ENCODE assay signal across 8 cellular contexts in the genomic region with DNA sequence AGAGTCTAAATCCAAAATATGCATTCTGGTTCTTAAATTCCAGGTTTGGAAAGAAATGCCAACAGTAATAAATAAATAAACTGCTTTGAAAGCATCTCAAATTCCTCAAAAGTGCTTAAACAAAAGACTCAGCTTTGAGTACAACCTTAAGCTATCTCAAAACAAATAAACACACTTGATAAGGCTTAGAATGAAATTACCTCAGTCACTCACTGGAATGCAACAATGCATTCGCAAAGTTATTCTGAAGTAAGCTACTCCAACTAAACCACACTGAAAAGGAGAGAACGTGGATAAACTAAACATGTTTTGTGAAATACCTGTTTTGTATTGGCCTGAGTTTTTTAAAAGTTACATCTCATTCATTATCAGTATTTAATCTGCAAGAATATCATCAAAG. TPM values are rescaled to one million over a fixed set of nuclear protein-coding genes. Genes with fewer than 3 reads are reported as not detected.
DNase-seq lines count a peak whose midpoint lies in the region; ATAC-seq and TF ChIP-seq lines count a peak whose summit lies in the region.

No MANE protein-coding gene starts in this region.

- peaks cover 16% of the 10 kb centered on the region for H3K4me1 Mint-ChIP-seq in activated naive CD4-positive, alpha-beta T cell treated with anti-CD3 and anti-CD28 coated beads for 36 hours (ENCODE audit: low read depth)

- H3K27ac ChIP-seq in adrenal gland (peak overlapping the region in 3 of 5 donors; percentile 90 to 100 (median 92)), upper lobe of left lung (peak overlapping the region; percentile 89 to 95 (median 92))

- intact Hi-C loops in activated naive CD4-positive, alpha-beta T cell treated with anti-CD3 and anti-CD28 coated beads for 36 hours (cut with micrococcal nuclease) = loop anchor here (5.0 kb wide), 8 partner anchors 76 to 1856 kb away; a partner anchor contains a TSS
- intact Hi-C loops in adrenal gland (cut with DNase I) = no loop called here

- no peaks in the 10 kb centered on the region for H3K27me3 ChIP-seq in adrenal gland
- no peaks in the 10 kb centered on the region for H3K27me3 ChIP-seq in upper lobe of left lung

- H3K27me3 Mint-ChIP-seq in activated naive CD4-positive, alpha-beta T cell treated with anti-CD3 and anti-CD28 coated beads for 36 hours (ENCODE audit: low read depth) = no peaks in the 10 kb centered on the region

- H3K36me3 Mint-ChIP-seq in activated naive CD4-positive, alpha-beta T cell treated with anti-CD3 and anti-CD28 coated beads for 36 hours (ENCODE audit: low read depth) = no peaks in the 10 kb centered on the region

- TF ChIP-seq POLR2A in adrenal gland (IDR thresholded peaks at IDR 0.05) (peak in 1 of 2 donors; percentile 20), upper lobe of left lung (IDR thresholded peaks at IDR 0.05) (peak in 1 of 4 donors; percentile 14), GM18505 (IDR thresholded peaks at IDR 0.05; ENCODE audit: borderline replicate concordance, extremely low read depth, insufficient read depth, insufficient read length) (no peak)

- CTCF ChIA-PET in activated naive CD4-positive, alpha-beta T cell treated with anti-CD3 and anti-CD28 coated beads for 36 hours (lab: Charles Lee) = interaction anchor here (1.0 kb wide), 1 partner anchor 137 kb away, joined by 3 read pairs; no protein-coding TSS in a partner anchor

- H3K36me3 ChIP-seq in adrenal gland (replicated peaks in 1 of 2) = peaks cover 0 to 8% of the 10 kb centered on the region in 2 donors
- peaks cover 2 to 9% (median 4%) of the 10 kb centered on the region in 4 donors for H3K36me3 ChIP-seq in upper lobe of left lung

- DNase-seq in activated naive CD4-positive, alpha-beta T cell treated with anti-CD3 and anti-CD28 coated beads for 36 hours = no peak
- no peak for DNase-seq in activated naive CD4-positive, alpha-beta T cell treated with Interleukin-2 at 50 U/mL for 16 hours
- DNase-seq in adrenal gland = no peak
- peak; percentile 10 for DNase-seq in kidney tubule cell (ENCODE audit: low spot score)
- DNase-seq in upper lobe of left lung = no peak
- DNase-seq in NAMALWA (ENCODE audit: low spot score) = no peak
- DNase-seq in activated CD4-positive, alpha-beta T cell treated with anti-CD3 and anti-CD28 coated beads, Interleukin-2, amount 50 U/mL, for 4 hours = no peak

- H3K9me3 Mint-ChIP-seq in activated naive CD4-positive, alpha-beta T cell treated with anti-CD3 and anti-CD28 coated beads for 36 hours = no peaks in the 10 kb centered on the region

- H3K4me3 ChIP-seq in adrenal gland (peak overlapping the region in 2 of 4 donors; percentile 29 to 98), upper lobe of left lung (peak overlapping the region in 3 of 4 donors; percentile 83 to 89 (median 87))

- no peak for TF ChIP-seq EP300 in upper lobe of left lung (IDR thresholded peaks at IDR 0.05)

- WGBS in adrenal gland, 4 donors = 23 to 31% (median 26%) methylated on average over 2 of the region's 2 CpGs
- 29 to 30% methylated on average over 2 of the region's 2 CpGs for WGBS in upper lobe of left lung, 2 donors

- no peaks in the 10 kb centered on the region for H3K9me3 ChIP-seq in adrenal gland (replicated peaks in 1 of 3)
- H3K9me3 ChIP-seq in upper lobe of left lung = no peaks in the 10 kb centered on the region

- ATAC-seq in upper lobe of left lung (ENCODE audit: low FRiP score in 2 of 2) = no peak
- ATAC-seq in GM18505 (IDR thresholded peaks at IDR 0.05; ENCODE audit: unreplicated experiment) = no peak

- H3K4me3 Mint-ChIP-seq in activated naive CD4-positive, alpha-beta T cell treated with anti-CD3 and anti-CD28 coated beads for 36 hours = peak overlapping the region; percentile 87

- peaks cover 12 to 22% of the 10 kb centered on the region in 2 donors for H3K4me1 ChIP-seq in adrenal gland (replicated peaks in 1 of 2)
- peaks cover 8 to 28% (median 21%) of the 10 kb centered on the region in 4 donors for H3K4me1 ChIP-seq in upper lobe of left lung

- TF ChIP-seq CTCF in adrenal gland (IDR thresholded peaks at IDR 0.05) (no peak), upper lobe of left lung (IDR thresholded peaks at IDR 0.05) (no peak)

- H3K27ac Mint-ChIP-seq in activated naive CD4-positive, alpha-beta T cell treated with anti-CD3 and anti-CD28 coated beads for 36 hours = no peak overlapping the region

RNA-seq across cellular contexts. Expression of a gene that starts 1.2 kb away (rescaled TPM):
- 1 to 10 TPM; 5.8 to 6.2 TPM for total RNA-seq in activated naive CD4-positive, alpha-beta T cell treated with anti-CD3 and anti-CD28 coated beads for 36 hours
- 10 to 100 TPM; 45.5 to 95.6 (median 65.8) TPM for total RNA-seq in adrenal gland
- 100 to 1,000 TPM in 1 of 3 donors, 10 to 100 TPM in 2; 39.0 to 205 (median 49.4) TPM for polyA plus RNA-seq in adrenal gland
- 100 to 1,000 TPM in 1 of 6 donors, 10 to 100 TPM in 5; 22.5 to 106 (median 42.1) TPM for total RNA-seq in upper lobe of left lung
